2 cellular contexts compared by ENCODE assay signal in the genomic region with DNA sequence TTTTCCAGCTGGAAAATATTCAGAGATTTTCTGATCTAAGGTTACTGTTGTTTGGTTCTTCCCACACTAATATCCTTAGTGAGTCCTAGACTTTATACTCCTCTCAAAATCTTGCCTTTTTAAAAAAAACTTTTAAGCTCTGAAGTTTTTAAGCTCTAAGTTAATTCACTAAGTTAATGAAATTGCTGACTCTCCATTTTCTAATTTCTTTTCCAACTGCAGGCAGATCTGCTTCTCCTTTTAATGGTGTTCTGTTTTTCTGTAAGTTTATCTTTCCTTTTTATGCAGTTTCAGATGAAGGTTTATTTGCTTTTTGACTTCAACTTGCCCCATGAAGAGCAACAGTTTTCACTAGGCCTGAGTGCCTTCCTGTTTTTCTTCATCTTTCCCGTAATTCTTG.
TF ChIP-seq lines count a peak whose summit lies in the region.

No MANE protein-coding gene starts in this region.

TF ChIP-seq in HepG2, 621 proteins besides CTCF, POLR2A, EP300 and RAD21:
- TF ChIP-seq XRCC5 (optimal IDR thresholded peaks at IDR 0.05; ENCODE audit: low read length), result no peak
- TF ChIP-seq HMG20A (CRISPR knock-in tag; IDR thresholded peaks at IDR 0.05; ENCODE audit: borderline replicate concordance), result no peak
- TF ChIP-seq, protein P1, sequence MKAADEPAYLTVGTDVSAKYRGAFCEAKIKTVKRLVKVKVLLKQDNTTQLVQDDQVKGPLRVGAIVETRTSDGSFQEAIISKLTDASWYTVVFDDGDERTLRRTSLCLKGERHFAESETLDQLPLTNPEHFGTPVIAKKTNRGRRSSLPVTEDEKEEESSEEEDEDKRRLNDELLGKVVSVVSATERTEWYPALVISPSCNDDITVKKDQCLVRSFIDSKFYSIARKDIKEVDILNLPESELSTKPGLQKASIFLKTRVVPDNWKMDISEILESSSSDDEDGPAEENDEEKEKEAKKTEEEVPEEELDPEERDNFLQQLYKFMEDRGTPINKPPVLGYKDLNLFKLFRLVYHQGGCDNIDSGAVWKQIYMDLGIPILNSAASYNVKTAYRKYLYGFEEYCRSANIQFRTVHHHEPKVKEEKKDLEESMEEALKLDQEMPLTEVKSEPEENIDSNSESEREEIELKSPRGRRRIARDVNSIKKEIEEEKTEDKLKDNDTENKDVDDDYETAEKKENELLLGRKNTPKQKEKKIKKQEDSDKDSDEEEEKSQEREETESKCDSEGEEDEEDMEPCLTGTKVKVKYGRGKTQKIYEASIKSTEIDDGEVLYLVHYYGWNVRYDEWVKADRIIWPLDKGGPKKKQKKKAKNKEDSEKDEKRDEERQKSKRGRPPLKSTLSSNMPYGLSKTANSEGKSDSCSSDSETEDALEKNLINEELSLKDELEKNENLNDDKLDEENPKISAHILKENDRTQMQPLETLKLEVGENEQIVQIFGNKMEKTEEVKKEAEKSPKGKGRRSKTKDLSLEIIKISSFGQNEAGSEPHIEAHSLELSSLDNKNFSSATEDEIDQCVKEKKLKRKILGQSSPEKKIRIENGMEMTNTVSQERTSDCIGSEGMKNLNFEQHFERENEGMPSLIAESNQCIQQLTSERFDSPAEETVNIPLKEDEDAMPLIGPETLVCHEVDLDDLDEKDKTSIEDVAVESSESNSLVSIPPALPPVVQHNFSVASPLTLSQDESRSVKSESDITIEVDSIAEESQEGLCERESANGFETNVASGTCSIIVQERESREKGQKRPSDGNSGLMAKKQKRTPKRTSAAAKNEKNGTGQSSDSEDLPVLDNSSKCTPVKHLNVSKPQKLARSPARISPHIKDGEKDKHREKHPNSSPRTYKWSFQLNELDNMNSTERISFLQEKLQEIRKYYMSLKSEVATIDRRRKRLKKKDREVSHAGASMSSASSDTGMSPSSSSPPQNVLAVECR (CRISPR knock-in tag; IDR thresholded peaks at IDR 0.05; ENCODE audit: borderline replicate concordance), result no peak
- TF ChIP-seq ZZZ3 (CRISPR knock-in tag; IDR thresholded peaks at IDR 0.05; ENCODE audit: borderline replicate concordance), result no peak
- no peak for TF ChIP-seq AGO1 (IDR thresholded peaks at IDR 0.05; ENCODE audit: low read depth, low read length, poor library complexity, severe bottlenecking)
- TF ChIP-seq, protein P2, sequence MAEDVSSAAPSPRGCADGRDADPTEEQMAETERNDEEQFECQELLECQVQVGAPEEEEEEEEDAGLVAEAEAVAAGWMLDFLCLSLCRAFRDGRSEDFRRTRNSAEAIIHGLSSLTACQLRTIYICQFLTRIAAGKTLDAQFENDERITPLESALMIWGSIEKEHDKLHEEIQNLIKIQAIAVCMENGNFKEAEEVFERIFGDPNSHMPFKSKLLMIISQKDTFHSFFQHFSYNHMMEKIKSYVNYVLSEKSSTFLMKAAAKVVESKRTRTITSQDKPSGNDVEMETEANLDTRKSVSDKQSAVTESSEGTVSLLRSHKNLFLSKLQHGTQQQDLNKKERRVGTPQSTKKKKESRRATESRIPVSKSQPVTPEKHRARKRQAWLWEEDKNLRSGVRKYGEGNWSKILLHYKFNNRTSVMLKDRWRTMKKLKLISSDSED (CRISPR knock-in tag; IDR thresholded peaks at IDR 0.05), result no peak
- no peak for TF ChIP-seq ZNF24 (IDR thresholded peaks at IDR 0.05)
- TF ChIP-seq ZKSCAN1 (IDR thresholded peaks at IDR 0.05; ENCODE audit: low read length), result no peak
- no peak for TF ChIP-seq WIZ (CRISPR knock-in tag; IDR thresholded peaks at IDR 0.05)
- no peak for TF ChIP-seq FUBP1 (CRISPR knock-in tag; IDR thresholded peaks at IDR 0.05; ENCODE audit: borderline replicate concordance)
- TF ChIP-seq SMAD1 (CRISPR knock-in tag; IDR thresholded peaks at IDR 0.05; ENCODE audit: borderline replicate concordance, low read depth), result no peak
- TF ChIP-seq MAFF (IDR thresholded peaks at IDR 0.05; ENCODE audit: low read depth, low read length), result peak; percentile 77
- peak; percentile 80 to 85 for TF ChIP-seq MAFK (conservative IDR thresholded peaks at IDR 0.05 in 1 of 2, IDR thresholded peaks at IDR 0.05 in 1 of 2; ENCODE audit: low read length in 2 of 2)
TF ChIP-seq in HepG2: peak in this region for 2.

TF ChIP-seq in H1, 55 proteins besides CTCF, POLR2A, EP300 and RAD21:
- TF ChIP-seq MAFK (IDR thresholded peaks at IDR 0.05; ENCODE audit: low read depth, low read length) (peak; percentile 6; the same call in 1 of the 2 replicates), JUN (IDR thresholded peaks at IDR 0.05; ENCODE audit: low read depth, low read length) (no peak)
